8 cellular contexts compared by ENCODE assay signal in genomic region chrX:154444001-154444754, GRCh38. TPM values are rescaled to one million over a fixed set of nuclear protein-coding genes. Genes with fewer than 3 reads are reported as not detected.
A peak's percentile ranks its signal among the peaks of the same experiment; 100 is the strongest.
DNase-seq lines count a peak whose midpoint lies in the region; ATAC-seq and TF ChIP-seq lines count a peak whose summit lies in the region.

Gene FAM50A (plus strand): TSS chrX:154444141. CDS start chrX:154444236, 95 bp downstream.

- H3K4me1 ChIP-seq in foreskin keratinocyte (no peaks in the 10 kb centered on the region), neuron (ENCODE audit: insufficient read depth, low read length) (peaks cover 17% of the 10 kb centered on the region), testis (peaks cover 5% of the 10 kb centered on the region)

- H2AFZ ChIP-seq in neuron (ENCODE audit: low read depth, low read length) = no peak within 1 kb of the TSS

- intact Hi-C loops in testis (cut with DNase I; ENCODE audit: low total_unique reads) = no loop called here

- H3K9me3 ChIP-seq in neuron (ENCODE audit: low read length) (no peaks in the 10 kb centered on the region), testis (no peaks in the 10 kb centered on the region)

- H3K4me3 ChIP-seq in neuron (ENCODE audit: low read length) (peak within 1 kb of the TSS; percentile 52), testis (peak within 1 kb of the TSS; percentile 57 to 58)

- ATAC-seq in GM19372 (IDR thresholded peaks at IDR 0.05; ENCODE audit: low read depth, unreplicated experiment) = peak; percentile 74
- ATAC-seq in HG03571 (IDR thresholded peaks at IDR 0.05; ENCODE audit: unreplicated experiment) = peak; percentile 72
- ATAC-seq in foreskin keratinocyte = peak; percentile 55

- H3K36me3 ChIP-seq in neuron (ENCODE audit: insufficient read depth, low read length) (peaks cover 20% of the 10 kb centered on the region), testis (ENCODE audit: low read depth, missing control alignments) (no peaks in the 10 kb centered on the region)

- no peaks in the 10 kb centered on the region for H3K27me3 ChIP-seq in foreskin keratinocyte
- H3K27me3 ChIP-seq in neuron (ENCODE audit: insufficient read depth, low read length) = no peaks in the 10 kb centered on the region
- no peaks in the 10 kb centered on the region for H3K27me3 ChIP-seq in testis

- TF ChIP-seq CTCF in foreskin keratinocyte (conservative IDR thresholded peaks at IDR 0.05) (no peak), testis (IDR thresholded peaks at IDR 0.05) (no peak)

- WGBS in testis, 2 donors = no CpG with 5 or more reads among the region's 92 CpGs

- H3K27ac ChIP-seq in foreskin keratinocyte (no peak within 1 kb of the TSS), testis (peak within 1 kb of the TSS; percentile 76 to 83)

- peak; percentile 81 for DNase-seq in CD1c-positive myeloid dendritic cell (ENCODE audit: extremely low spot score)
- DNase-seq in RPMI7951 (ENCODE audit: low read depth) = peak; percentile 60
- peak in 3 of 4 experiments; percentile 15 to 60 (median 26) for DNase-seq in activated naive CD4-positive, alpha-beta T cell (lab: John Stamatoyannopoulos, UW)
- DNase-seq in foreskin keratinocyte = no peak
- DNase-seq in testis = peak; percentile 82

- TF ChIP-seq POLR2A in testis (IDR thresholded peaks at IDR 0.05) = no peak

RNA-seq across cellular contexts. Expression of gene FAM50A, which starts in this region (rescaled TPM):
- total RNA-seq in RPMI7951 (2014; rRNA removed; shearing (Covaris generic)) = 37.8 and 45.0 TPM in 2 replicates
- total RNA-seq in foreskin keratinocyte = 42.2 and 45.8 TPM in 2 replicates
- polyA plus RNA-seq in foreskin keratinocyte = 58.6 and 62.8 TPM in 2 replicates
- total RNA-seq in testis = 10 to 100 TPM; 38.4 to 38.5 TPM
- 29.6 TPM for polyA plus RNA-seq in testis (ENCODE audit: insufficient read depth, low read depth, low replicate concordance)

Comparison
In these comparisons a context has a peak if more than half of its experiments do, and no peak if none do; other contexts are left out.
1. DNase-seq: peak in CD1c-positive myeloid dendritic cell (single experiment), RPMI7951 (single experiment), activated naive CD4-positive, alpha-beta T cell (3 of 4) and testis (single experiment); none in foreskin keratinocyte (0 of 2).
2. Peak in every context shown above with its lines, with median percentiles within 50 percentile points of each other: ATAC-seq.